Comparison of ENCODE assay signal across 1 cellular context in the genomic region with DNA sequence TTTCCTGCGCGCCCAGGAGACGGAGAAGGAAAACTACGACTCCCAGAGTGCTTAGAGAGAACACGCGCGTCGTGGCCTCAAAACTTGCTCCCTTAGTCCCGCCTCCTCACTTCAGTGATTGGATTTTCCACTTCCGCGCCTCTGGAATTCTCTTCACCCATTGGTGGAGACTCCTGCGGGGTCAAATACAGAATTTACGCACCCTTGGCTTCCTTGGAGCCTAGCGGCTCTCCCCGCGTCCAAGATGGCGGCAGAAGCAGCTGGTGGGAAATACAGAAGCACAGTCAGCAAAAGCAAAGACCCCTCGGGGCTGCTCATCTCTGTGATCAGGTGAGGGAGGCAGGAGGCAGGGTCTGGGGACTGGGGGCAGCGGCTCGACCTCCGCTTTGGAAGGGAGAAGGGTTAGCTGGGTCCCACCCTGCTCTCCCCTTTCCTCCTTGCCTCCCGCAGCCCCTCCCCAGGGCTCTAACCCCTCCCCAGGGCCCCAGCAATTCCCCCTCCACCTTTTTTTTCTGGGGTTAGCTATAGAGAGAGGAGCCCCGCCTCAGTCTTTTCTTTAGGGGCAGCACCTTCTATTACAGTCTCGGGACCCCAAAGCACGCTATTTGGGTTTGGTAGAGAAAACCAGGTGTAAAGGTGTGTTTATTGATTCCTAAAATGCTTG.
TF ChIP-seq lines count a peak whose summit lies in the region.

Gene EXOC4, plus strand, starts transcription at position 221 of the 664 bp plus-strand sequence.

TF ChIP-seq in HepG2, 621 proteins besides CTCF, POLR2A, EP300 and RAD21 (continued from another document):
- TF ChIP-seq ZNF318 (CRISPR knock-in tag; IDR thresholded peaks at IDR 0.05) = no peak
- no peak for TF ChIP-seq SOX13 (IDR thresholded peaks at IDR 0.05)
- peak in 1 of 2 experiments; percentile 22; a peak in 1 of 4 replicates for TF ChIP-seq SOX13 (CRISPR knock-in tag; conservative IDR thresholded peaks at IDR 0.05 in 1 of 2, IDR thresholded peaks at IDR 0.05 in 1 of 2)
- no peak for TF ChIP-seq NR2F1 (CRISPR knock-in tag; IDR thresholded peaks at IDR 0.05)
- peak; percentile 54; the same call in 1 of the 2 replicates for TF ChIP-seq KDM2A (CRISPR knock-in tag; IDR thresholded peaks at IDR 0.05; ENCODE audit: borderline replicate concordance, low read depth)
- TF ChIP-seq TBL1XR1 (IDR thresholded peaks at IDR 0.05; ENCODE audit: borderline replicate concordance, low read length, partially characterized antibody) = no peak
- TF ChIP-seq POLR2AphosphoS5 (IDR thresholded peaks at IDR 0.05; ENCODE audit: low read depth, low read length) = peak; percentile 91
- no peak for TF ChIP-seq ZNF670 (CRISPR knock-in tag; IDR thresholded peaks at IDR 0.05; ENCODE audit: borderline replicate concordance)
